Comparison of ENCODE assay signal across 11 cellular contexts in genomic region chr14:102645746-102646440, GRCh38. TPM values are rescaled to one million over a fixed set of nuclear protein-coding genes. Genes with fewer than 3 reads are reported as not detected.
DNase-seq lines count a peak whose midpoint lies in the region; ATAC-seq, FAIRE-seq and TF ChIP-seq lines count a peak whose summit lies in the region.
"Had no signal": no experiment of that assay in that cellular context is flagged by ENCODE, and none has a peak within 500 bp of the region (broad histone marks: within the 10 kb centered on the region; RNA-seq: fewer than 3 reads in every experiment).

No MANE protein-coding gene starts in this region.

- CTCF ChIA-PET in activated CD4-positive, alpha-beta T cell treated with anti-CD3 and anti-CD28 coated beads, Interleukin-2, amount 10 ng/mL, durations not matched to agents 7 days and 5 days (lab: Charles Lee): interaction anchor here (0.6 kb wide), 1 partner anchor 402 kb away, joined by 3 read pairs; no protein-coding TSS in a partner anchor
- CTCF ChIA-PET in endothelial cell of umbilical vein (lab: Charles Lee): interaction anchor here (1.0 to 1.6 kb wide), 8 partner anchors 9 to 71 kb away, joined by 3 to 9 read pairs (median 5); no protein-coding TSS in a partner anchor

- no peaks in the 10 kb centered on the region for H3K27me3 Mint-ChIP-seq in activated CD4-positive, alpha-beta T cell treated with anti-CD3 and anti-CD28 coated beads, Interleukin-2, amount 10 ng/mL, durations not matched to agents 7 days and 5 days

- intact Hi-C loops in endothelial cell of umbilical vein (cut with micrococcal nuclease): no loop called here
- intact Hi-C loops in uterus (cut with DNase I; ENCODE audit: low total_unique reads): no loop called here

- H3K79me2 ChIP-seq in OCI-LY3 (ENCODE audit: low read length): peaks cover 73% of the 10 kb centered on the region
- H3K79me2 ChIP-seq in endothelial cell of umbilical vein (ENCODE audit: control insufficient read depth, insufficient read depth, low read length): peaks cover 72% of the 10 kb centered on the region

- no peak overlapping the region for H2AFZ ChIP-seq in OCI-LY3 (ENCODE audit: low read depth, low read length)
- no peak overlapping the region for H2AFZ ChIP-seq in endothelial cell of umbilical vein (ENCODE audit: low read depth, low read length)

- no peak for DNase-seq in activated CD4-positive, alpha-beta T cell treated with anti-CD3 and anti-CD28 coated beads, Interleukin-2, amount 10 ng/mL, durations not matched to agents 7 days and 5 days
- DNase-seq in activated CD4-positive, alpha-beta T cell treated with anti-CD3 and anti-CD28 coated beads, Interleukin-2, amount 50 U/mL, for 4 hours: no peak
- no peak for DNase-seq in endothelial cell of umbilical vein (ENCODE audit: low read depth, low spot score)
- DNase-seq in stimulated activated effector memory CD8-positive, alpha-beta T cell treated with anti-CD3 and anti-CD28 coated beads, Interleukin-12 subunit alpha, Interleukin-12 subunit beta, amount 100 ng/mL, for 72 hours (ENCODE audit: low spot score in 2 of 2): no peak
- DNase-seq in HuH-7.5 (ENCODE audit: low spot score): no peak
- DNase-seq in uterus: no peak
- DNase-seq: amniotic stem cell; effector CD8-positive, alpha-beta T cell; KG1 had no signal

- no peaks in the 10 kb centered on the region for H3K9me1 ChIP-seq in endothelial cell of umbilical vein (replicated peaks; ENCODE audit: control insufficient read depth, extremely low read depth, insufficient read depth, low read length)

- H3K4me3 Mint-ChIP-seq in activated CD4-positive, alpha-beta T cell treated with anti-CD3 and anti-CD28 coated beads, Interleukin-2, amount 10 ng/mL, durations not matched to agents 7 days and 5 days: no peak overlapping the region
- H3K4me3 Mint-ChIP-seq in stimulated activated effector memory CD8-positive, alpha-beta T cell treated with anti-CD3 and anti-CD28 coated beads, Interleukin-12 subunit alpha, Interleukin-12 subunit beta, amount 100 ng/mL, for 72 hours: no peak overlapping the region

- FAIRE-seq in endothelial cell of umbilical vein (lab: Jason Lieb, UNC): peak; percentile 37

- H3K27ac ChIP-seq in OCI-LY3 (ENCODE audit: low read length) (no peak overlapping the region), endothelial cell of umbilical vein (ENCODE audit: insufficient read depth, low read depth, low read length) (no peak overlapping the region), uterus (no peak overlapping the region)

- H3K36me3 Mint-ChIP-seq in activated CD4-positive, alpha-beta T cell treated with anti-CD3 and anti-CD28 coated beads, Interleukin-2, amount 10 ng/mL, durations not matched to agents 7 days and 5 days (ENCODE audit: low read depth): peaks cover 1% of the 10 kb centered on the region
- no peaks in the 10 kb centered on the region for H3K36me3 Mint-ChIP-seq in stimulated activated effector memory CD8-positive, alpha-beta T cell treated with anti-CD3 and anti-CD28 coated beads, Interleukin-12 subunit alpha, Interleukin-12 subunit beta, amount 100 ng/mL, for 72 hours

- TF ChIP-seq POLR2A in endothelial cell of umbilical vein (IDR thresholded peaks at IDR 0.05; ENCODE audit: low read depth, low read length) (no peak), uterus (IDR thresholded peaks at IDR 0.05) (no peak)

- peaks cover 58% of the 10 kb centered on the region for H4K20me1 ChIP-seq in OCI-LY3 (ENCODE audit: insufficient read depth, low read length)
- H4K20me1 ChIP-seq in endothelial cell of umbilical vein (replicated peaks; ENCODE audit: control insufficient read depth, extremely low read depth, insufficient read depth, low read length): no peaks in the 10 kb centered on the region

- H3K4me1 Mint-ChIP-seq in activated CD4-positive, alpha-beta T cell treated with anti-CD3 and anti-CD28 coated beads, Interleukin-2, amount 10 ng/mL, durations not matched to agents 7 days and 5 days: peaks cover 26% of the 10 kb centered on the region
- H3K4me1 Mint-ChIP-seq in stimulated activated effector memory CD8-positive, alpha-beta T cell treated with anti-CD3 and anti-CD28 coated beads, Interleukin-12 subunit alpha, Interleukin-12 subunit beta, amount 100 ng/mL, for 72 hours: peaks cover 60% of the 10 kb centered on the region

- no peaks in the 10 kb centered on the region for H3K9me3 Mint-ChIP-seq in activated CD4-positive, alpha-beta T cell treated with anti-CD3 and anti-CD28 coated beads, Interleukin-2, amount 10 ng/mL, durations not matched to agents 7 days and 5 days
- H3K9me3 Mint-ChIP-seq in stimulated activated effector memory CD8-positive, alpha-beta T cell treated with anti-CD3 and anti-CD28 coated beads, Interleukin-12 subunit alpha, Interleukin-12 subunit beta, amount 100 ng/mL, for 72 hours: no peaks in the 10 kb centered on the region

- peak overlapping the region; percentile 28 for H3K4me2 ChIP-seq in OCI-LY3 (ENCODE audit: low read length)
- H3K4me2 ChIP-seq in endothelial cell of umbilical vein (ENCODE audit: insufficient read depth, low read length): no peak overlapping the region

- H3K36me3 ChIP-seq in OCI-LY3 (replicated peaks; ENCODE audit: low read depth, low read length): no peaks in the 10 kb centered on the region
- H3K36me3 ChIP-seq in endothelial cell of umbilical vein (ENCODE audit: control insufficient read depth in 2 of 2, extremely low read depth in 1 of 2, insufficient read depth in 2 of 2, low read length in 2 of 2): no peaks in the 10 kb centered on the region
- no peaks in the 10 kb centered on the region for H3K36me3 ChIP-seq in uterus

- no peaks in the 10 kb centered on the region for H3K27me3 ChIP-seq in OCI-LY3 (ENCODE audit: low read depth, low read length)
- no peaks in the 10 kb centered on the region for H3K27me3 ChIP-seq in endothelial cell of umbilical vein (ENCODE audit: control insufficient read depth in 2 of 2, insufficient read depth in 2 of 2, low read length in 2 of 2)
- H3K27me3 ChIP-seq in uterus: no peaks in the 10 kb centered on the region

- no TSS peak for BruUV-seq in endothelial cell of umbilical vein (replicated peaks; lab: Mats Ljungman, UMichigan)

- dilution Hi-C loops in endothelial cell of umbilical vein (cut with MboI; ENCODE audit: extremely low pct_ligation_motif_present, low sequenced_read_pairs): no loop called here

- no peak for ATAC-seq in stimulated activated effector memory CD8-positive, alpha-beta T cell treated with anti-CD3 and anti-CD28 coated beads, Interleukin-12 subunit alpha, Interleukin-12 subunit beta, amount 100 ng/mL, for 72 hours
- no peak for ATAC-seq in HG02840 (IDR thresholded peaks at IDR 0.05; ENCODE audit: low FRiP score, unreplicated experiment)

- peak overlapping the region; percentile 9 for H3K27ac Mint-ChIP-seq in activated CD4-positive, alpha-beta T cell treated with anti-CD3 and anti-CD28 coated beads, Interleukin-2, amount 10 ng/mL, durations not matched to agents 7 days and 5 days
- H3K27ac Mint-ChIP-seq in stimulated activated effector memory CD8-positive, alpha-beta T cell treated with anti-CD3 and anti-CD28 coated beads, Interleukin-12 subunit alpha, Interleukin-12 subunit beta, amount 100 ng/mL, for 72 hours: peak overlapping the region; percentile 50

- TF ChIP-seq CTCF in OCI-LY3 (IDR thresholded peaks at IDR 0.05; ENCODE audit: low read depth, low read length): no peak
- TF ChIP-seq CTCF in endothelial cell of umbilical vein (IDR thresholded peaks at IDR 0.05; ENCODE audit: extremely low read depth in 1 of 2, insufficient read depth in 1 of 2, low read depth in 1 of 2, low read length in 2 of 2): no peak
- TF ChIP-seq CTCF in uterus (IDR thresholded peaks at IDR 0.05): no peak

- H3K4me1 ChIP-seq in OCI-LY3 (ENCODE audit: low read length) (peaks cover 47% of the 10 kb centered on the region), endothelial cell of umbilical vein (ENCODE audit: control insufficient read depth, extremely low read depth, insufficient read depth, low read length) (peaks cover 8% of the 10 kb centered on the region), uterus (no peaks in the 10 kb centered on the region)

- no peak overlapping the region for H3K9ac ChIP-seq in OCI-LY3 (ENCODE audit: low read length)
- H3K9ac ChIP-seq in endothelial cell of umbilical vein (replicated peaks; ENCODE audit: extremely low read depth, insufficient read depth, low read length): no peak overlapping the region

- no peak overlapping the region for H3K4me3 ChIP-seq in OCI-LY3 (ENCODE audit: low read length)
- H3K4me3 ChIP-seq in endothelial cell of umbilical vein (replicated peaks in 1 of 3; ENCODE audit: insufficient read depth in 1 of 3, low read depth in 1 of 3, low read length in 3 of 3): no peak overlapping the region
- H3K4me3 ChIP-seq in uterus: no peak overlapping the region

- POLR2A ChIA-PET in activated CD4-positive, alpha-beta T cell treated with anti-CD3 and anti-CD28 coated beads, Interleukin-2, amount 10 ng/mL, durations not matched to agents 7 days and 5 days (lab: Charles Lee): no interaction called here
- POLR2A ChIA-PET in endothelial cell of umbilical vein (lab: Charles Lee): no interaction called here

- no peaks in the 10 kb centered on the region for H3K9me3 ChIP-seq in OCI-LY3 (ENCODE audit: insufficient read depth, low read length)
- H3K9me3 ChIP-seq in endothelial cell of umbilical vein (replicated peaks; ENCODE audit: control insufficient read depth, insufficient read depth, low read length): no peaks in the 10 kb centered on the region
- H3K9me3 ChIP-seq in uterus: no peaks in the 10 kb centered on the region

TF ChIP-seq in endothelial cell of umbilical vein, 7 proteins besides CTCF, POLR2A, EP300 and RAD21 (continues in another document):
- no peak for TF ChIP-seq MYC (IDR thresholded peaks at IDR 0.05; ENCODE audit: low read depth, low read length)
- no peak for TF ChIP-seq FOS (IDR thresholded peaks at IDR 0.05; ENCODE audit: borderline replicate concordance, insufficient read depth, low read length)
- no peak for TF ChIP-seq POLR2AphosphoS5 (IDR thresholded peaks at IDR 0.05; ENCODE audit: insufficient read depth, low read depth, low read length)
- TF ChIP-seq MAX (IDR thresholded peaks at IDR 0.05; ENCODE audit: insufficient read depth, insufficient read length): no peak

RNA-seq across cellular contexts. Expression of gene RCOR1, which starts 53.4 kb away (rescaled TPM):
- 10 to 100 TPM; 21.7 to 23.7 TPM for total RNA-seq in activated CD4-positive, alpha-beta T cell treated with anti-CD3 and anti-CD28 coated beads, Interleukin-2, amount 10 ng/mL, durations not matched to agents 7 days and 5 days
- total RNA-seq in endothelial cell of umbilical vein (31.8 and 32.2 TPM in 2 replicates), uterus (10 to 100 TPM in 2 of 4 donors, 1 to 10 TPM in 2; 3.3 to 40.0 (median 19.7) TPM)
- polyA plus RNA-seq in endothelial cell of umbilical vein: 12.9 and 15.6 TPM in 2 replicates
- polyA plus RNA-seq in endothelial cell of umbilical vein (2011; cell fraction: cytosol; rRNA removed): 13.2 and 13.7 TPM in 2 replicates
- polyA plus RNA-seq in endothelial cell of umbilical vein (2011; cell fraction: nucleus; rRNA removed): 21.3 and 26.5 TPM in 2 replicates
- 14.9 and 18.9 TPM in 2 replicates for polyA plus RNA-seq in endothelial cell of umbilical vein (2012)
- polyA minus RNA-seq in endothelial cell of umbilical vein: 27.1 and 28.8 TPM in 2 replicates
- polyA minus RNA-seq in endothelial cell of umbilical vein (2011; cell fraction: cytosol; rRNA and poly(A)+ RNA removed): 18.4 TPM
- 25.8 and 36.5 TPM in 2 replicates for polyA minus RNA-seq in endothelial cell of umbilical vein (2011; cell fraction: nucleus; rRNA and poly(A)+ RNA removed)
